1 cellular context compared by ENCODE assay signal in genomic region chr1:42877380-42877779, GRCh38.
TF ChIP-seq lines count a peak whose summit lies in the region.

No MANE protein-coding gene starts in this region.

TF ChIP-seq in WTC11, 78 proteins besides CTCF, POLR2A, EP300 and RAD21 (continued from another document):
- TF ChIP-seq ATF6 (CRISPR knock-in tag; IDR thresholded peaks at IDR 0.05) (no peak), ZNF232 (CRISPR knock-in tag; IDR thresholded peaks at IDR 0.05) (no peak)
